In genomic region chr16:55499951-55500350, GRCh38 we compare ENCODE assay signal across 8 cellular contexts. TPM values are rescaled to one million over a fixed set of nuclear protein-coding genes. Genes with fewer than 3 reads are reported as not detected.
DNase-seq lines count a peak whose midpoint lies in the region; ATAC-seq, FAIRE-seq and TF ChIP-seq lines count a peak whose summit lies in the region.

No MANE protein-coding gene starts in this region.

- H3K27me3 ChIP-seq in HAP-1 (ENCODE audit: low read depth) = no peaks in the 10 kb centered on the region

- DNase-seq in natural killer cell treated with Interleukin-12 subunit alpha and Interleukin-12 subunit beta and Interleukin-15 and Interleukin-18, amount 100 ng/mL, for 72 hours (ENCODE audit: low spot score) = no peak
- DNase-seq in natural killer cell (no peak), hepatic stellate cell (ENCODE audit: low spot score) (peak; percentile 94), urothelium cell line (ENCODE audit: low spot score) (peak; percentile 86), inferior parietal cortex (ENCODE audit: extremely low spot score) (no peak), HAP-1 (ENCODE audit: low spot score in 2 of 2) (no peak), GM12891 (ENCODE audit: insufficient read length, low spot score) (no peak)

- TF ChIP-seq CTCF in natural killer cell (IDR thresholded peaks at IDR 0.05) (no peak), VCaP (conservative IDR thresholded peaks at IDR 0.05) (no peak)

- peaks cover 7 to 12% of the 10 kb centered on the region in 2 donors for H3K27me3 Mint-ChIP-seq in natural killer cell treated with Interleukin-12 subunit alpha and Interleukin-12 subunit beta and Interleukin-15 and Interleukin-18, amount 100 ng/mL, for 72 hours
- no peaks in the 10 kb centered on the region for H3K27me3 Mint-ChIP-seq in natural killer cell (ENCODE audit: low read depth in 2 of 2)

- ATAC-seq in natural killer cell treated with Interleukin-12 subunit alpha and Interleukin-12 subunit beta and Interleukin-15 and Interleukin-18, amount 100 ng/mL, for 72 hours = peak; percentile 22 to 43
- ATAC-seq in natural killer cell = no peak

- H3K9me3 ChIP-seq in HAP-1 = no peaks in the 10 kb centered on the region

- H3K36me3 Mint-ChIP-seq in natural killer cell treated with Interleukin-12 subunit alpha and Interleukin-12 subunit beta and Interleukin-15 and Interleukin-18, amount 100 ng/mL, for 72 hours = no peaks in the 10 kb centered on the region
- H3K36me3 Mint-ChIP-seq in natural killer cell = no peaks in the 10 kb centered on the region

- no peaks in the 10 kb centered on the region for H3K36me3 ChIP-seq in HAP-1 (replicated peaks)

- H3K9me3 Mint-ChIP-seq in natural killer cell treated with Interleukin-12 subunit alpha and Interleukin-12 subunit beta and Interleukin-15 and Interleukin-18, amount 100 ng/mL, for 72 hours = no peaks in the 10 kb centered on the region
- H3K9me3 Mint-ChIP-seq in natural killer cell = no peaks in the 10 kb centered on the region

- peak; percentile 88 for FAIRE-seq in urothelium cell line (lab: Jason Lieb, UNC)
- no peak for FAIRE-seq in GM12891 (lab: Jason Lieb, UNC)

- in situ Hi-C loops in HAP-1 (cut with MboI; ENCODE audit: low sequenced_read_pairs) = no loop called here

- intact Hi-C loops in natural killer cell (cut with micrococcal nuclease) = no loop called here

- no peaks in the 10 kb centered on the region for H3K4me1 Mint-ChIP-seq in natural killer cell treated with Interleukin-12 subunit alpha and Interleukin-12 subunit beta and Interleukin-15 and Interleukin-18, amount 100 ng/mL, for 72 hours (ENCODE audit: low read depth in 2 of 2)
- no peaks in the 10 kb centered on the region for H3K4me1 Mint-ChIP-seq in natural killer cell

- no peak overlapping the region for H3K4me3 ChIP-seq in HAP-1

- H3K27ac Mint-ChIP-seq in natural killer cell treated with Interleukin-12 subunit alpha and Interleukin-12 subunit beta and Interleukin-15 and Interleukin-18, amount 100 ng/mL, for 72 hours = no peak overlapping the region
- no peak overlapping the region for H3K27ac Mint-ChIP-seq in natural killer cell

- H3K4me3 Mint-ChIP-seq in natural killer cell treated with Interleukin-12 subunit alpha and Interleukin-12 subunit beta and Interleukin-15 and Interleukin-18, amount 100 ng/mL, for 72 hours = no peak overlapping the region
- no peak overlapping the region for H3K4me3 Mint-ChIP-seq in natural killer cell

- H3K4me1 ChIP-seq in HAP-1 = no peaks in the 10 kb centered on the region

- TF ChIP-seq POLR2A in GM12891 (IDR thresholded peaks at IDR 0.05; ENCODE audit: low read depth, low read length) = no peak

- peak overlapping the region; percentile 76 for H3K27ac ChIP-seq in VCaP

TF ChIP-seq in GM12891, 5 proteins besides CTCF, POLR2A, EP300 and RAD21:
- TF ChIP-seq TAF1 (IDR thresholded peaks at IDR 0.05; ENCODE audit: low read depth, low read length) (no peak), POLR2AphosphoS5 (IDR thresholded peaks at IDR 0.05; ENCODE audit: low read depth, low read length) (no peak), PAX5 (IDR thresholded peaks at IDR 0.05; ENCODE audit: insufficient read depth, low read length, severe bottlenecking) (no peak), SPI1 (IDR thresholded peaks at IDR 0.05; ENCODE audit: low read depth, low read length) (no peak), POU2F2 (IDR thresholded peaks at IDR 0.05; ENCODE audit: low read depth, low read length) (no peak)
TF ChIP-seq in GM12891: peak in this region for 0.

RNA-seq across cellular contexts. Expression of gene LPCAT2, which starts 8.9 kb away (rescaled TPM):
- 1 to 10 TPM in 1 of 2 donors, under 1 TPM in 1; 0.31 to 2.9 TPM for total RNA-seq in natural killer cell treated with Interleukin-12 subunit alpha and Interleukin-12 subunit beta and Interleukin-15 and Interleukin-18, amount 100 ng/mL, for 72 hours
- total RNA-seq in natural killer cell = 10 to 100 TPM in 1 of 3 donors, 1 to 10 TPM in 2; 1.6 to 23.5 (median 3.1) TPM
- polyA plus RNA-seq in GM12891 (2012; ENCODE audit: low read depth, missing spikeins) = not detected

RNA-seq across cellular contexts. Expression of gene MMP2, which starts 21.0 kb away (rescaled TPM):
- total RNA-seq in natural killer cell treated with Interleukin-12 subunit alpha and Interleukin-12 subunit beta and Interleukin-15 and Interleukin-18, amount 100 ng/mL, for 72 hours = not detected
- not detected for total RNA-seq in natural killer cell
- not detected for polyA plus RNA-seq in GM12891 (2012; ENCODE audit: low read depth, missing spikeins)

Comparison
In these comparisons a context has a peak if more than half of its experiments do, and no peak if none do; other contexts are left out.
1. ATAC-seq: peak in natural killer cell treated with Interleukin-12 subunit alpha and Interleukin-12 subunit beta and Interleukin-15 and Interleukin-18, amount 100 ng/mL, for 72 hours (2 of 2); none in natural killer cell (0 of 3).
2. DNase-seq: peak in hepatic stellate cell (single experiment) and urothelium cell line (single experiment); none in natural killer cell treated with Interleukin-12 subunit alpha and Interleukin-12 subunit beta and Interleukin-15 and Interleukin-18, amount 100 ng/mL, for 72 hours (single experiment), natural killer cell (single experiment), inferior parietal cortex (single experiment), HAP-1 (0 of 2) and GM12891 (single experiment).